1 cellular context compared by ENCODE assay signal in genomic region chr19:44942067-44942571, GRCh38.
A peak's percentile ranks its signal among the peaks of the same experiment; 100 is the strongest.
TF ChIP-seq lines count a peak whose summit lies in the region.

A gene with protein sequence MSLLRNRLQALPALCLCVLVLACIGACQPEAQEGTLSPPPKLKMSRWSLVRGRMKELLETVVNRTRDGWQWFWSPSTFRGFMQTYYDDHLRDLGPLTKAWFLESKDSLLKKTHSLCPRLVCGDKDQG (plus strand): TSS chr19:44942237. CDS start chr19:44942278, 41 bp downstream.

TF ChIP-seq in HepG2, 621 proteins besides CTCF, POLR2A, EP300 and RAD21 (continued from another document and continues in another):
- TF ChIP-seq, protein P1, sequence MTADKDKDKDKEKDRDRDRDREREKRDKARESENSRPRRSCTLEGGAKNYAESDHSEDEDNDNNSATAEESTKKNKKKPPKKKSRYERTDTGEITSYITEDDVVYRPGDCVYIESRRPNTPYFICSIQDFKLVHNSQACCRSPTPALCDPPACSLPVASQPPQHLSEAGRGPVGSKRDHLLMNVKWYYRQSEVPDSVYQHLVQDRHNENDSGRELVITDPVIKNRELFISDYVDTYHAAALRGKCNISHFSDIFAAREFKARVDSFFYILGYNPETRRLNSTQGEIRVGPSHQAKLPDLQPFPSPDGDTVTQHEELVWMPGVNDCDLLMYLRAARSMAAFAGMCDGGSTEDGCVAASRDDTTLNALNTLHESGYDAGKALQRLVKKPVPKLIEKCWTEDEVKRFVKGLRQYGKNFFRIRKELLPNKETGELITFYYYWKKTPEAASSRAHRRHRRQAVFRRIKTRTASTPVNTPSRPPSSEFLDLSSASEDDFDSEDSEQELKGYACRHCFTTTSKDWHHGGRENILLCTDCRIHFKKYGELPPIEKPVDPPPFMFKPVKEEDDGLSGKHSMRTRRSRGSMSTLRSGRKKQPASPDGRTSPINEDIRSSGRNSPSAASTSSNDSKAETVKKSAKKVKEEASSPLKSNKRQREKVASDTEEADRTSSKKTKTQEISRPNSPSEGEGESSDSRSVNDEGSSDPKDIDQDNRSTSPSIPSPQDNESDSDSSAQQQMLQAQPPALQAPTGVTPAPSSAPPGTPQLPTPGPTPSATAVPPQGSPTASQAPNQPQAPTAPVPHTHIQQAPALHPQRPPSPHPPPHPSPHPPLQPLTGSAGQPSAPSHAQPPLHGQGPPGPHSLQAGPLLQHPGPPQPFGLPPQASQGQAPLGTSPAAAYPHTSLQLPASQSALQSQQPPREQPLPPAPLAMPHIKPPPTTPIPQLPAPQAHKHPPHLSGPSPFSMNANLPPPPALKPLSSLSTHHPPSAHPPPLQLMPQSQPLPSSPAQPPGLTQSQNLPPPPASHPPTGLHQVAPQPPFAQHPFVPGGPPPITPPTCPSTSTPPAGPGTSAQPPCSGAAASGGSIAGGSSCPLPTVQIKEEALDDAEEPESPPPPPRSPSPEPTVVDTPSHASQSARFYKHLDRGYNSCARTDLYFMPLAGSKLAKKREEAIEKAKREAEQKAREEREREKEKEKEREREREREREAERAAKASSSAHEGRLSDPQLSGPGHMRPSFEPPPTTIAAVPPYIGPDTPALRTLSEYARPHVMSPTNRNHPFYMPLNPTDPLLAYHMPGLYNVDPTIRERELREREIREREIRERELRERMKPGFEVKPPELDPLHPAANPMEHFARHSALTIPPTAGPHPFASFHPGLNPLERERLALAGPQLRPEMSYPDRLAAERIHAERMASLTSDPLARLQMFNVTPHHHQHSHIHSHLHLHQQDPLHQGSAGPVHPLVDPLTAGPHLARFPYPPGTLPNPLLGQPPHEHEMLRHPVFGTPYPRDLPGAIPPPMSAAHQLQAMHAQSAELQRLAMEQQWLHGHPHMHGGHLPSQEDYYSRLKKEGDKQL (CRISPR knock-in tag; IDR thresholded peaks at IDR 0.05; ENCODE audit: low read depth) = no peak
- TF ChIP-seq BORCS8-MEF2B (CRISPR knock-in tag; IDR thresholded peaks at IDR 0.05) (no peak), ZNF292 (CRISPR knock-in tag; IDR thresholded peaks at IDR 0.05; ENCODE audit: borderline replicate concordance, low read depth) (no peak), TCF7 (IDR thresholded peaks at IDR 0.05; ENCODE audit: low read depth) (0 out of 2 replicates have a peak, but pooled peaks have one; percentile 0), PHF5A (CRISPR knock-in tag; IDR thresholded peaks at IDR 0.05; ENCODE audit: low read depth, unreplicated experiment) (no peak), ZNF713 (CRISPR knock-in tag; IDR thresholded peaks at IDR 0.05) (no peak), HHEX (CRISPR knock-in tag; IDR thresholded peaks at IDR 0.05) (no peak), ZEB1 (IDR thresholded peaks at IDR 0.05; ENCODE audit: insufficient replicate concordance, low read depth) (no peak), AFF4 (CRISPR knock-in tag; IDR thresholded peaks at IDR 0.05) (no peak), SMARCC2 (IDR thresholded peaks at IDR 0.05) (no peak), REPIN1 (CRISPR knock-in tag; IDR thresholded peaks at IDR 0.05; ENCODE audit: borderline replicate concordance, low read depth) (no peak), GLI4 (CRISPR knock-in tag; IDR thresholded peaks at IDR 0.05; ENCODE audit: borderline replicate concordance) (no peak), ZNF652 (CRISPR knock-in tag; IDR thresholded peaks at IDR 0.05; ENCODE audit: borderline replicate concordance, low read depth) (no peak), ZMYM3 (CRISPR knock-in tag; IDR thresholded peaks at IDR 0.05) (peak; percentile 15; the same call in 1 of the 2 replicates), ZNF879 (CRISPR knock-in tag; IDR thresholded peaks at IDR 0.05) (no peak), KAT8 (CRISPR knock-in tag; IDR thresholded peaks at IDR 0.05) (no peak), SALL2 (CRISPR knock-in tag; IDR thresholded peaks at IDR 0.05) (no peak), SP1 (IDR thresholded peaks at IDR 0.05) (no peak), SP1 (CRISPR knock-in tag; IDR thresholded peaks at IDR 0.05) (no peak), ZBTB38 (CRISPR knock-in tag; IDR thresholded peaks at IDR 0.05) (peak; percentile 84), ZNF737 (CRISPR knock-in tag; IDR thresholded peaks at IDR 0.05; ENCODE audit: borderline replicate concordance) (no peak), HNRNPL (IDR thresholded peaks at IDR 0.05; ENCODE audit: low read depth, low read length) (0 out of 2 replicates have a peak, but pooled peaks have one; percentile 59), ZSCAN20 (CRISPR knock-in tag; IDR thresholded peaks at IDR 0.05; ENCODE audit: borderline replicate concordance) (no peak), MATR3 (CRISPR knock-in tag; IDR thresholded peaks at IDR 0.05) (no peak), DMTF1 (CRISPR knock-in tag; IDR thresholded peaks at IDR 0.05) (no peak), MYPOP (CRISPR knock-in tag; IDR thresholded peaks at IDR 0.05) (no peak), ZNF484 (CRISPR knock-in tag; IDR thresholded peaks at IDR 0.05; ENCODE audit: borderline replicate concordance, low read depth) (no peak)
- TF ChIP-seq, protein P2, sequence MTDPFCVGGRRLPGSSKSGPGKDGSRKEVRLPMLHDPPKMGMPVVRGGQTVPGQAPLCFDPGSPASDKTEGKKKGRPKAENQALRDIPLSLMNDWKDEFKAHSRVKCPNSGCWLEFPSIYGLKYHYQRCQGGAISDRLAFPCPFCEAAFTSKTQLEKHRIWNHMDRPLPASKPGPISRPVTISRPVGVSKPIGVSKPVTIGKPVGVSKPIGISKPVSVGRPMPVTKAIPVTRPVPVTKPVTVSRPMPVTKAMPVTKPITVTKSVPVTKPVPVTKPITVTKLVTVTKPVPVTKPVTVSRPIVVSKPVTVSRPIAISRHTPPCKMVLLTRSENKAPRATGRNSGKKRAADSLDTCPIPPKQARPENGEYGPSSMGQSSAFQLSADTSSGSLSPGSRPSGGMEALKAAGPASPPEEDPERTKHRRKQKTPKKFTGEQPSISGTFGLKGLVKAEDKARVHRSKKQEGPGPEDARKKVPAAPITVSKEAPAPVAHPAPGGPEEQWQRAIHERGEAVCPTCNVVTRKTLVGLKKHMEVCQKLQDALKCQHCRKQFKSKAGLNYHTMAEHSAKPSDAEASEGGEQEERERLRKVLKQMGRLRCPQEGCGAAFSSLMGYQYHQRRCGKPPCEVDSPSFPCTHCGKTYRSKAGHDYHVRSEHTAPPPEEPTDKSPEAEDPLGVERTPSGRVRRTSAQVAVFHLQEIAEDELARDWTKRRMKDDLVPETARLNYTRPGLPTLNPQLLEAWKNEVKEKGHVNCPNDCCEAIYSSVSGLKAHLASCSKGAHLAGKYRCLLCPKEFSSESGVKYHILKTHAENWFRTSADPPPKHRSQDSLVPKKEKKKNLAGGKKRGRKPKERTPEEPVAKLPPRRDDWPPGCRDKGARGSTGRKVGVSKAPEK (CRISPR knock-in tag; IDR thresholded peaks at IDR 0.05; ENCODE audit: borderline replicate concordance) = no peak
- TF ChIP-seq, protein P3, sequence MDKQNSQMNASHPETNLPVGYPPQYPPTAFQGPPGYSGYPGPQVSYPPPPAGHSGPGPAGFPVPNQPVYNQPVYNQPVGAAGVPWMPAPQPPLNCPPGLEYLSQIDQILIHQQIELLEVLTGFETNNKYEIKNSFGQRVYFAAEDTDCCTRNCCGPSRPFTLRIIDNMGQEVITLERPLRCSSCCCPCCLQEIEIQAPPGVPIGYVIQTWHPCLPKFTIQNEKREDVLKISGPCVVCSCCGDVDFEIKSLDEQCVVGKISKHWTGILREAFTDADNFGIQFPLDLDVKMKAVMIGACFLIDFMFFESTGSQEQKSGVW (CRISPR knock-in tag; IDR thresholded peaks at IDR 0.05; ENCODE audit: borderline replicate concordance) = no peak
- TF ChIP-seq, protein P4, sequence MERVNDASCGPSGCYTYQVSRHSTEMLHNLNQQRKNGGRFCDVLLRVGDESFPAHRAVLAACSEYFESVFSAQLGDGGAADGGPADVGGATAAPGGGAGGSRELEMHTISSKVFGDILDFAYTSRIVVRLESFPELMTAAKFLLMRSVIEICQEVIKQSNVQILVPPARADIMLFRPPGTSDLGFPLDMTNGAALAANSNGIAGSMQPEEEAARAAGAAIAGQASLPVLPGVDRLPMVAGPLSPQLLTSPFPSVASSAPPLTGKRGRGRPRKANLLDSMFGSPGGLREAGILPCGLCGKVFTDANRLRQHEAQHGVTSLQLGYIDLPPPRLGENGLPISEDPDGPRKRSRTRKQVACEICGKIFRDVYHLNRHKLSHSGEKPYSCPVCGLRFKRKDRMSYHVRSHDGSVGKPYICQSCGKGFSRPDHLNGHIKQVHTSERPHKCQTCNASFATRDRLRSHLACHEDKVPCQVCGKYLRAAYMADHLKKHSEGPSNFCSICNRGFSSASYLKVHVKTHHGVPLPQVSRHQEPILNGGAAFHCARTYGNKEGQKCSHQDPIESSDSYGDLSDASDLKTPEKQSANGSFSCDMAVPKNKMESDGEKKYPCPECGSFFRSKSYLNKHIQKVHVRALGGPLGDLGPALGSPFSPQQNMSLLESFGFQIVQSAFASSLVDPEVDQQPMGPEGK (CRISPR knock-in tag; IDR thresholded peaks at IDR 0.05) = no peak; the same call in 1 of the 2 replicates
- TF ChIP-seq, protein P5, sequence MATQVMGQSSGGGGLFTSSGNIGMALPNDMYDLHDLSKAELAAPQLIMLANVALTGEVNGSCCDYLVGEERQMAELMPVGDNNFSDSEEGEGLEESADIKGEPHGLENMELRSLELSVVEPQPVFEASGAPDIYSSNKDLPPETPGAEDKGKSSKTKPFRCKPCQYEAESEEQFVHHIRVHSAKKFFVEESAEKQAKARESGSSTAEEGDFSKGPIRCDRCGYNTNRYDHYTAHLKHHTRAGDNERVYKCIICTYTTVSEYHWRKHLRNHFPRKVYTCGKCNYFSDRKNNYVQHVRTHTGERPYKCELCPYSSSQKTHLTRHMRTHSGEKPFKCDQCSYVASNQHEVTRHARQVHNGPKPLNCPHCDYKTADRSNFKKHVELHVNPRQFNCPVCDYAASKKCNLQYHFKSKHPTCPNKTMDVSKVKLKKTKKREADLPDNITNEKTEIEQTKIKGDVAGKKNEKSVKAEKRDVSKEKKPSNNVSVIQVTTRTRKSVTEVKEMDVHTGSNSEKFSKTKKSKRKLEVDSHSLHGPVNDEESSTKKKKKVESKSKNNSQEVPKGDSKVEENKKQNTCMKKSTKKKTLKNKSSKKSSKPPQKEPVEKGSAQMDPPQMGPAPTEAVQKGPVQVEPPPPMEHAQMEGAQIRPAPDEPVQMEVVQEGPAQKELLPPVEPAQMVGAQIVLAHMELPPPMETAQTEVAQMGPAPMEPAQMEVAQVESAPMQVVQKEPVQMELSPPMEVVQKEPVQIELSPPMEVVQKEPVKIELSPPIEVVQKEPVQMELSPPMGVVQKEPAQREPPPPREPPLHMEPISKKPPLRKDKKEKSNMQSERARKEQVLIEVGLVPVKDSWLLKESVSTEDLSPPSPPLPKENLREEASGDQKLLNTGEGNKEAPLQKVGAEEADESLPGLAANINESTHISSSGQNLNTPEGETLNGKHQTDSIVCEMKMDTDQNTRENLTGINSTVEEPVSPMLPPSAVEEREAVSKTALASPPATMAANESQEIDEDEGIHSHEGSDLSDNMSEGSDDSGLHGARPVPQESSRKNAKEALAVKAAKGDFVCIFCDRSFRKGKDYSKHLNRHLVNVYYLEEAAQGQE (IDR thresholded peaks at IDR 0.05; ENCODE audit: borderline replicate concordance in 1 of 2, low read depth in 1 of 2, low read length in 2 of 2) = no peak
- TF ChIP-seq, protein P6, sequence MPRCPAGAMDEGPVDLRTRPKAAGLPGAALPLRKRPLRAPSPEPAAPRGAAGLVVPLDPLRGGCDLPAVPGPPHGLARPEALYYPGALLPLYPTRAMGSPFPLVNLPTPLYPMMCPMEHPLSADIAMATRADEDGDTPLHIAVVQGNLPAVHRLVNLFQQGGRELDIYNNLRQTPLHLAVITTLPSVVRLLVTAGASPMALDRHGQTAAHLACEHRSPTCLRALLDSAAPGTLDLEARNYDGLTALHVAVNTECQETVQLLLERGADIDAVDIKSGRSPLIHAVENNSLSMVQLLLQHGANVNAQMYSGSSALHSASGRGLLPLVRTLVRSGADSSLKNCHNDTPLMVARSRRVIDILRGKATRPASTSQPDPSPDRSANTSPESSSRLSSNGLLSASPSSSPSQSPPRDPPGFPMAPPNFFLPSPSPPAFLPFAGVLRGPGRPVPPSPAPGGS (CRISPR knock-in tag; IDR thresholded peaks at IDR 0.05) = no peak
